Comparison of ENCODE assay signal across 8 cellular contexts in genomic region chr12:57864811-57865751, GRCh38. TPM values are rescaled to one million over a fixed set of nuclear protein-coding genes. Genes with fewer than 3 reads are reported as not detected.
DNase-seq lines count a peak whose midpoint lies in the region; ATAC-seq and TF ChIP-seq lines count a peak whose summit lies in the region.

No MANE protein-coding gene starts in this region.

- H3K4me1 Mint-ChIP-seq in activated T-helper 1 cell treated with anti-CD3 and anti-CD28 coated beads, Interleukin-12 subunit alpha, Interleukin-12 subunit beta, Interleukin-2, Interleukin-4 antibody, amounts not matched to agents 30 ng/mL and 10 ng/mL and 1 ng/mL, durations not matched to agents 14 hours and 24 hours and 36 hours (ENCODE audit: low read depth), result peaks cover 11% of the 10 kb centered on the region
- peaks cover 4 to 10% of the 10 kb centered on the region in 2 donors for H3K4me1 Mint-ChIP-seq in natural killer cell

- ATAC-seq in HG02678 (IDR thresholded peaks at IDR 0.05; ENCODE audit: unreplicated experiment) (peak; percentile 70), natural killer cell (peak; percentile 52 to 92 (median 79))

- no peaks in the 10 kb centered on the region for H3K9me3 Mint-ChIP-seq in activated T-helper 1 cell treated with anti-CD3 and anti-CD28 coated beads, Interleukin-12 subunit alpha, Interleukin-12 subunit beta, Interleukin-2, Interleukin-4 antibody, amounts not matched to agents 30 ng/mL and 10 ng/mL and 1 ng/mL, durations not matched to agents 14 hours and 24 hours and 36 hours
- no peaks in the 10 kb centered on the region for H3K9me3 Mint-ChIP-seq in natural killer cell

- DNase-seq in GM13977 (ENCODE audit: low spot score), result peak; percentile 77
- peak; percentile 62 for DNase-seq in NOMO-1 treated with dmso at 0.1 percent for 144 hours (lab: John Stamatoyannopoulos, UW; ENCODE audit: unreplicated experiment)
- peak; percentile 44 for DNase-seq in activated T-helper 1 cell treated with anti-CD3 and anti-CD28 coated beads, Interleukin-12 subunit alpha, Interleukin-12 subunit beta, Interleukin-2, Interleukin-4 antibody, amounts not matched to agents 30 ng/mL and 10 ng/mL and 1 ng/mL, durations not matched to agents 14 hours and 24 hours and 36 hours (ENCODE audit: low spot score)
- DNase-seq in fibroblast of mammary gland (ENCODE audit: low read depth), result peak; percentile 79
- DNase-seq in natural killer cell, result no peak
- no peak for DNase-seq in NCI-H510A treated with DMSO at 0.1 percent for 48 hours (lab: John Stamatoyannopoulos, UW)

- TF ChIP-seq CTCF in GM13977 (IDR thresholded peaks at IDR 0.05; ENCODE audit: extremely low read depth, insufficient read depth, missing control alignments) (no peak), fibroblast of mammary gland (conservative IDR thresholded peaks at IDR 0.05; ENCODE audit: control insufficient read depth, insufficient read depth, low read depth, low read length) (no peak), natural killer cell (IDR thresholded peaks at IDR 0.05) (no peak)

- peaks cover 11% of the 10 kb centered on the region for H3K27me3 Mint-ChIP-seq in activated T-helper 1 cell treated with anti-CD3 and anti-CD28 coated beads, Interleukin-12 subunit alpha, Interleukin-12 subunit beta, Interleukin-2, Interleukin-4 antibody, amounts not matched to agents 30 ng/mL and 10 ng/mL and 1 ng/mL, durations not matched to agents 14 hours and 24 hours and 36 hours (ENCODE audit: insufficient read depth)
- peaks cover 23 to 29% of the 10 kb centered on the region in 2 donors for H3K27me3 Mint-ChIP-seq in natural killer cell (ENCODE audit: low read depth in 2 of 2)

- intact Hi-C loops in activated T-helper 1 cell treated with anti-CD3 and anti-CD28 coated beads, Interleukin-12 subunit alpha, Interleukin-12 subunit beta, Interleukin-2, Interleukin-4 antibody, amounts not matched to agents 30 ng/mL and 10 ng/mL and 1 ng/mL, durations not matched to agents 14 hours and 24 hours and 36 hours (cut with micrococcal nuclease), result loop anchor here (1.0 kb wide), 3 partner anchors 18 to 34 kb away; no protein-coding TSS in a partner anchor
- intact Hi-C loops in natural killer cell (cut with micrococcal nuclease), result no loop called here

- H3K27ac ChIP-seq in temporal lobe (ENCODE audit: low read depth, low read length), result peak overlapping the region; percentile 57

- H3K36me3 Mint-ChIP-seq in activated T-helper 1 cell treated with anti-CD3 and anti-CD28 coated beads, Interleukin-12 subunit alpha, Interleukin-12 subunit beta, Interleukin-2, Interleukin-4 antibody, amounts not matched to agents 30 ng/mL and 10 ng/mL and 1 ng/mL, durations not matched to agents 14 hours and 24 hours and 36 hours (ENCODE audit: low read depth), result no peaks in the 10 kb centered on the region
- H3K36me3 Mint-ChIP-seq in natural killer cell, result no peaks in the 10 kb centered on the region

- H3K27ac Mint-ChIP-seq in activated T-helper 1 cell treated with anti-CD3 and anti-CD28 coated beads, Interleukin-12 subunit alpha, Interleukin-12 subunit beta, Interleukin-2, Interleukin-4 antibody, amounts not matched to agents 30 ng/mL and 10 ng/mL and 1 ng/mL, durations not matched to agents 14 hours and 24 hours and 36 hours, result peak overlapping the region; percentile 83
- H3K27ac Mint-ChIP-seq in natural killer cell, result peak overlapping the region in 1 of 2 donors; percentile 68

- in situ Hi-C loops in GM13977 (cut with MboI; ENCODE audit: low pct_unique_long_range_greater_than_20kb, low sequenced_read_pairs, unreplicated experiment), result no loop called here

- peak overlapping the region; percentile 49 for H3K4me3 ChIP-seq in fibroblast of mammary gland (ENCODE audit: control insufficient read depth, low read depth, low read length)

- peak overlapping the region; percentile 86 for H3K4me3 Mint-ChIP-seq in activated T-helper 1 cell treated with anti-CD3 and anti-CD28 coated beads, Interleukin-12 subunit alpha, Interleukin-12 subunit beta, Interleukin-2, Interleukin-4 antibody, amounts not matched to agents 30 ng/mL and 10 ng/mL and 1 ng/mL, durations not matched to agents 14 hours and 24 hours and 36 hours
- H3K4me3 Mint-ChIP-seq in natural killer cell, result peak overlapping the region; percentile 88

RNA-seq across cellular contexts. Expression of gene CTDSP2, which starts 18.6 kb away (rescaled TPM):
- total RNA-seq in activated T-helper 1 cell treated with anti-CD3 and anti-CD28 coated beads, Interleukin-12 subunit alpha, Interleukin-12 subunit beta, Interleukin-2, Interleukin-4 antibody, amounts not matched to agents 30 ng/mL and 10 ng/mL and 1 ng/mL, durations not matched to agents 14 hours and 24 hours and 36 hours, result 96.5 and 99.6 TPM in 2 replicates
- 100 to 1,000 TPM in 2 of 3 donors, 10 to 100 TPM in 1; 93.8 to 135 (median 123) TPM for total RNA-seq in natural killer cell
- 22.9 TPM for total RNA-seq in temporal lobe

RNA-seq across cellular contexts. Expression of gene AVIL, which starts 46.5 kb away (rescaled TPM):
- 2.0 and 3.1 TPM in 2 replicates for total RNA-seq in activated T-helper 1 cell treated with anti-CD3 and anti-CD28 coated beads, Interleukin-12 subunit alpha, Interleukin-12 subunit beta, Interleukin-2, Interleukin-4 antibody, amounts not matched to agents 30 ng/mL and 10 ng/mL and 1 ng/mL, durations not matched to agents 14 hours and 24 hours and 36 hours
- 1 to 10 TPM in 2 of 3 donors, under 1 TPM in 1; 0.45 to 2.2 (median 1.3) TPM for total RNA-seq in natural killer cell
- total RNA-seq in temporal lobe, result 1.2 TPM

Comparison
In these comparisons a context has a peak if more than half of its experiments do, and no peak if none do; other contexts are left out.
1. DNase-seq: peak in GM13977 (single experiment), NOMO-1 treated with dmso at 0.1 percent for 144 hours (single experiment), activated T-helper 1 cell treated with anti-CD3 and anti-CD28 coated beads, Interleukin-12 subunit alpha, Interleukin-12 subunit beta, Interleukin-2, Interleukin-4 antibody, amounts not matched to agents 30 ng/mL and 10 ng/mL and 1 ng/mL, durations not matched to agents 14 hours and 24 hours and 36 hours (single experiment) and fibroblast of mammary gland (single experiment); none in natural killer cell (single experiment) and NCI-H510A treated with DMSO at 0.1 percent for 48 hours (single experiment).